In genomic region chr2:193072647-193073046, GRCh38 we compare ENCODE assay signal across 22 cellular contexts.
DNase-seq lines count a peak whose midpoint lies in the region; ATAC-seq and TF ChIP-seq lines count a peak whose summit lies in the region.
"Had no signal": no experiment of that assay in that cellular context is flagged by ENCODE, and none has a peak within 500 bp of the region (broad histone marks: within the 10 kb centered on the region; RNA-seq: fewer than 3 reads in every experiment).

No MANE protein-coding gene starts in this region.

- no peak overlapping the region for H3K14ac ChIP-seq in neuronal stem cell (ENCODE audit: low read length)

- H3K27me3 Mint-ChIP-seq in activated naive CD4-positive, alpha-beta T cell treated with anti-CD3 and anti-CD28 coated beads, Interleukin-2, amount 50 U/mL, for 24 hours, result no peaks in the 10 kb centered on the region
- no peaks in the 10 kb centered on the region for H3K27me3 Mint-ChIP-seq in WTC11 (ENCODE audit: low read depth)
- no peaks in the 10 kb centered on the region for H3K27me3 Mint-ChIP-seq in CD8-positive, alpha-beta T cell (ENCODE audit: low read depth)
- H3K27me3 Mint-ChIP-seq: B cell; CD4-positive, CD25-positive, alpha-beta regulatory T cell; CD8-positive, alpha-beta memory T cell had no signal

- H2BK5ac ChIP-seq in neuronal stem cell (ENCODE audit: low read length), result no peak overlapping the region

- H3K9me3 ChIP-seq in neuronal stem cell (replicated peaks in 1 of 2; ENCODE audit: control insufficient read depth in 2 of 2, insufficient read depth in 1 of 2, low read depth in 1 of 2, low read length in 2 of 2), result peaks cover 3 to 4% of the 10 kb centered on the region in 2 donors
- no peaks in the 10 kb centered on the region for H3K9me3 ChIP-seq in CD8-positive, alpha-beta T cell (ENCODE audit: low read length)

- H3K27ac ChIP-seq in neuronal stem cell (replicated peaks; ENCODE audit: low read length), result no peak overlapping the region
- H3K27ac ChIP-seq in CD8-positive, alpha-beta T cell (ENCODE audit: low read depth, low read length), result no peak overlapping the region
- H3K27ac ChIP-seq: 22Rv1, BLaER1, C4-2B had no signal

- no peak overlapping the region for H3K9ac ChIP-seq in neuronal stem cell (ENCODE audit: low read depth, low read length, poor library complexity)
- H3K9ac ChIP-seq: BLaER1 had no signal

- POLR2A ChIA-PET in WTC11 (lab: Charles Lee), result no interaction called here
- POLR2A ChIA-PET in CD8-positive, alpha-beta T cell (lab: Charles Lee), result interaction anchor here (0.6 kb wide), 1 partner anchor 1108 kb away, joined by 3 read pairs; no protein-coding TSS in a partner anchor

- H2AFZ ChIP-seq in neuronal stem cell (ENCODE audit: low read length), result no peak overlapping the region

- no peaks in the 10 kb centered on the region for H3K4me1 Mint-ChIP-seq in activated naive CD4-positive, alpha-beta T cell treated with anti-CD3 and anti-CD28 coated beads, Interleukin-2, amount 50 U/mL, for 24 hours
- H3K4me1 Mint-ChIP-seq in WTC11, result no peaks in the 10 kb centered on the region
- H3K4me1 Mint-ChIP-seq in stimulated activated effector memory CD8-positive, alpha-beta T cell treated with anti-CD3 and anti-CD28 coated beads, Interleukin-12 subunit alpha, Interleukin-12 subunit beta, amount 100 ng/mL, for 72 hours, result no peaks in the 10 kb centered on the region
- no peaks in the 10 kb centered on the region for H3K4me1 Mint-ChIP-seq in CD8-positive, alpha-beta T cell (ENCODE audit: low read depth)
- H3K4me1 Mint-ChIP-seq: B cell; CD8-positive, alpha-beta memory T cell had no signal

- no peak overlapping the region for H3K18ac ChIP-seq in neuronal stem cell (ENCODE audit: low read length)

- no peak overlapping the region for H3K4ac ChIP-seq in neuronal stem cell (ENCODE audit: low read length)

- peak overlapping the region; percentile 12 for H3K27ac Mint-ChIP-seq in activated naive CD4-positive, alpha-beta T cell treated with anti-CD3 and anti-CD28 coated beads, Interleukin-2, amount 50 U/mL, for 24 hours
- no peak overlapping the region for H3K27ac Mint-ChIP-seq in activated naive CD4-positive, alpha-beta T cell treated with anti-CD3 and anti-CD28 coated beads, Interleukin-2, amount 50 U/mL, for 72 hours
- no peak overlapping the region for H3K27ac Mint-ChIP-seq in WTC11
- no peak overlapping the region for H3K27ac Mint-ChIP-seq in stimulated activated effector memory CD8-positive, alpha-beta T cell treated with anti-CD3 and anti-CD28 coated beads, Interleukin-12 subunit alpha, Interleukin-12 subunit beta, amount 100 ng/mL, for 72 hours
- H3K27ac Mint-ChIP-seq in CD8-positive, alpha-beta T cell, result no peak overlapping the region
- H3K27ac Mint-ChIP-seq: B cell; CD4-positive, CD25-positive, alpha-beta regulatory T cell; CD8-positive, alpha-beta memory T cell had no signal

- H2BK15ac ChIP-seq in neuronal stem cell (ENCODE audit: low read length), result peak overlapping the region; percentile 37

- H3K4me2 ChIP-seq in neuronal stem cell (ENCODE audit: insufficient read depth, low read length, poor library complexity, severe bottlenecking), result no peak overlapping the region
- H3K4me2 ChIP-seq: BLaER1 had no signal

- CTCF ChIA-PET in WTC11 (lab: Charles Lee), result interaction anchor here (0.6 to 1.5 kb wide), 2 partner anchors 259 to 511 kb away, joined by 4 to 5 read pairs; no protein-coding TSS in a partner anchor
- CTCF ChIA-PET in CD8-positive, alpha-beta T cell (lab: Charles Lee), result no interaction called here

- H4K91ac ChIP-seq in neuronal stem cell (ENCODE audit: low read depth, low read length, poor library complexity), result no peak overlapping the region

- H3K79me1 ChIP-seq in neuronal stem cell (ENCODE audit: low read depth, low read length), result no peaks in the 10 kb centered on the region

- TF ChIP-seq CTCF in WTC11 (IDR thresholded peaks at IDR 0.05), result no peak
- TF ChIP-seq CTCF in CD8-positive, alpha-beta T cell (IDR thresholded peaks at IDR 0.05), result no peak

- H3K27me3 ChIP-seq in neuronal stem cell (ENCODE audit: control insufficient read depth in 3 of 3, insufficient read depth in 3 of 3, low read depth in 1 of 3, low read length in 3 of 3), result no peaks in the 10 kb centered on the region
- H3K27me3 ChIP-seq in CD8-positive, alpha-beta T cell (ENCODE audit: insufficient read depth, low read length), result no peaks in the 10 kb centered on the region
- H3K27me3 ChIP-seq: BLaER1 had no signal

- H3K4me3 Mint-ChIP-seq in activated naive CD4-positive, alpha-beta T cell treated with anti-CD3 and anti-CD28 coated beads, Interleukin-2, amount 50 U/mL, for 24 hours, result no peak overlapping the region
- H3K4me3 Mint-ChIP-seq in WTC11, result no peak overlapping the region
- no peak overlapping the region for H3K4me3 Mint-ChIP-seq in stimulated activated effector memory CD8-positive, alpha-beta T cell treated with anti-CD3 and anti-CD28 coated beads, Interleukin-12 subunit alpha, Interleukin-12 subunit beta, amount 100 ng/mL, for 72 hours
- H3K4me3 Mint-ChIP-seq in CD8-positive, alpha-beta T cell, result no peak overlapping the region
- H3K4me3 Mint-ChIP-seq: B cell; CD4-positive, CD25-positive, alpha-beta regulatory T cell; CD8-positive, alpha-beta memory T cell had no signal

- H2BK120ac ChIP-seq in neuronal stem cell (ENCODE audit: low read depth, low read length), result no peak overlapping the region

- H3K36me3 Mint-ChIP-seq in activated naive CD4-positive, alpha-beta T cell treated with anti-CD3 and anti-CD28 coated beads, Interleukin-2, amount 50 U/mL, for 24 hours, result no peaks in the 10 kb centered on the region
- no peaks in the 10 kb centered on the region for H3K36me3 Mint-ChIP-seq in activated naive CD4-positive, alpha-beta T cell treated with anti-CD3 and anti-CD28 coated beads, Interleukin-2, amount 50 U/mL, for 72 hours
- H3K36me3 Mint-ChIP-seq in WTC11, result peaks cover 17% of the 10 kb centered on the region
- H3K36me3 Mint-ChIP-seq in stimulated activated effector memory CD8-positive, alpha-beta T cell treated with anti-CD3 and anti-CD28 coated beads, Interleukin-12 subunit alpha, Interleukin-12 subunit beta, amount 100 ng/mL, for 72 hours, result no peaks in the 10 kb centered on the region
- H3K36me3 Mint-ChIP-seq in CD8-positive, alpha-beta T cell, result no peaks in the 10 kb centered on the region
- H3K36me3 Mint-ChIP-seq: CD4-positive, CD25-positive, alpha-beta regulatory T cell; CD8-positive, alpha-beta memory T cell had no signal

- H2BK12ac ChIP-seq in neuronal stem cell (ENCODE audit: low read length), result no peak overlapping the region

- H3K4me3 ChIP-seq in neuronal stem cell (ENCODE audit: low read length in 2 of 2), result no peak overlapping the region
- no peak overlapping the region for H3K4me3 ChIP-seq in CD8-positive, alpha-beta T cell (ENCODE audit: low read depth, low read length)
- H3K4me3 ChIP-seq: BLaER1, GM12878 had no signal

- no peak for DNase-seq in activated naive CD4-positive, alpha-beta T cell treated with anti-CD3 and anti-CD28 coated beads, Interleukin-2, amount 50 U/mL, for 72 hours (ENCODE audit: low spot score in 2 of 2)
- DNase-seq in WTC11 (ENCODE audit: low spot score) (no peak), neuronal stem cell (ENCODE audit: low spot score) (no peak)
- no peak for DNase-seq in stimulated activated effector memory CD8-positive, alpha-beta T cell treated with anti-CD3 and anti-CD28 coated beads, Interleukin-12 subunit alpha, Interleukin-12 subunit beta, amount 100 ng/mL, for 72 hours (ENCODE audit: low spot score in 2 of 2)
- DNase-seq in CD8-positive, alpha-beta T cell, result no peak
- DNase-seq in stimulated activated naive CD4-positive, alpha-beta T cell treated with Interleukin-2 at 50 U/mL for 16 hours (lab: John Stamatoyannopoulos, UW), result no peak
- DNase-seq: CD4-positive, CD25-positive, alpha-beta regulatory T cell; CD8-positive, alpha-beta memory T cell; DMS 273 treated with DMSO at 0.1 percent for 48 hours; DMS79; EL; GDM1; GOT3; H7; HCEC 1CT had no signal

- peaks cover 0 to 4% of the 10 kb centered on the region in 2 donors for H3K36me3 ChIP-seq in neuronal stem cell (replicated peaks in 1 of 2; ENCODE audit: control insufficient read depth in 2 of 2, insufficient read depth in 2 of 2, low read length in 2 of 2)
- H3K36me3 ChIP-seq in CD8-positive, alpha-beta T cell (ENCODE audit: insufficient read depth, low read length), result no peaks in the 10 kb centered on the region
- H3K36me3 ChIP-seq: BLaER1 had no signal

- peaks cover 11% of the 10 kb centered on the region for H3K9me3 Mint-ChIP-seq in activated naive CD4-positive, alpha-beta T cell treated with anti-CD3 and anti-CD28 coated beads, Interleukin-2, amount 50 U/mL, for 24 hours
- H3K9me3 Mint-ChIP-seq in activated naive CD4-positive, alpha-beta T cell treated with anti-CD3 and anti-CD28 coated beads, Interleukin-2, amount 50 U/mL, for 72 hours, result peaks cover 0 to 9% of the 10 kb centered on the region in 2 donors
- peaks cover 25% of the 10 kb centered on the region for H3K9me3 Mint-ChIP-seq in WTC11
- H3K9me3 Mint-ChIP-seq in stimulated activated effector memory CD8-positive, alpha-beta T cell treated with anti-CD3 and anti-CD28 coated beads, Interleukin-12 subunit alpha, Interleukin-12 subunit beta, amount 100 ng/mL, for 72 hours, result peaks cover 22% of the 10 kb centered on the region
- H3K9me3 Mint-ChIP-seq in CD8-positive, alpha-beta T cell, result peaks cover 7% of the 10 kb centered on the region

- intact Hi-C loops in CD8-positive, alpha-beta T cell (cut with DNase I, micrococcal nuclease), result no loop called here

- no CpG with 5 or more reads among the region's 3 CpGs for whole genome bisulfite sequencing in neuronal stem cell (ENCODE audit: extremely low coverage in 2 of 2, insufficient read length in 2 of 2, insufficient replicate concordance in 1 of 2), 2 donors

- ATAC-seq in activated naive CD4-positive, alpha-beta T cell treated with anti-CD3 and anti-CD28 coated beads, Interleukin-2, amount 50 U/mL, for 72 hours, result no peak
- ATAC-seq in WTC11 (peak; percentile 74), HG03460 (IDR thresholded peaks at IDR 0.05; ENCODE audit: unreplicated experiment) (no peak)
- ATAC-seq in stimulated activated effector memory CD8-positive, alpha-beta T cell treated with anti-CD3 and anti-CD28 coated beads, Interleukin-12 subunit alpha, Interleukin-12 subunit beta, amount 100 ng/mL, for 72 hours, result peak; percentile 34
- ATAC-seq in CD8-positive, alpha-beta T cell, result no peak
- ATAC-seq: GM12878 had no signal

- H2AK5ac ChIP-seq in neuronal stem cell (ENCODE audit: low read depth, low read length), result no peak overlapping the region

- no peak overlapping the region for H4K8ac ChIP-seq in neuronal stem cell (ENCODE audit: low read depth, low read length)

- H3K23ac ChIP-seq in neuronal stem cell (ENCODE audit: low read depth, low read length, poor library complexity), result no peak overlapping the region

- no peaks in the 10 kb centered on the region for H3K4me1 ChIP-seq in neuronal stem cell (ENCODE audit: control insufficient read depth in 2 of 2, insufficient read depth in 1 of 2, low read depth in 1 of 2, low read length in 2 of 2)
- no peaks in the 10 kb centered on the region for H3K4me1 ChIP-seq in CD8-positive, alpha-beta T cell (ENCODE audit: insufficient read depth, low read length)
- H3K4me1 ChIP-seq: BLaER1 had no signal

TF ChIP-seq in WTC11, 78 proteins besides CTCF, POLR2A, EP300 and RAD21 (continues in another document):
- TF ChIP-seq ZNF671 (CRISPR knock-in tag; IDR thresholded peaks at IDR 0.05), result no peak

Comparison
In these comparisons a context has a peak if more than half of its experiments do, and no peak if none do; other contexts are left out.
1. ATAC-seq: peak in WTC11 (single experiment) and stimulated activated effector memory CD8-positive, alpha-beta T cell treated with anti-CD3 and anti-CD28 coated beads, Interleukin-12 subunit alpha, Interleukin-12 subunit beta, amount 100 ng/mL, for 72 hours (single experiment); none in activated naive CD4-positive, alpha-beta T cell treated with anti-CD3 and anti-CD28 coated beads, Interleukin-2, amount 50 U/mL, for 72 hours (0 of 2), HG03460 (single experiment) and CD8-positive, alpha-beta T cell (single experiment).